ENCODE assay signal across 8 cellular contexts in the genomic region with DNA sequence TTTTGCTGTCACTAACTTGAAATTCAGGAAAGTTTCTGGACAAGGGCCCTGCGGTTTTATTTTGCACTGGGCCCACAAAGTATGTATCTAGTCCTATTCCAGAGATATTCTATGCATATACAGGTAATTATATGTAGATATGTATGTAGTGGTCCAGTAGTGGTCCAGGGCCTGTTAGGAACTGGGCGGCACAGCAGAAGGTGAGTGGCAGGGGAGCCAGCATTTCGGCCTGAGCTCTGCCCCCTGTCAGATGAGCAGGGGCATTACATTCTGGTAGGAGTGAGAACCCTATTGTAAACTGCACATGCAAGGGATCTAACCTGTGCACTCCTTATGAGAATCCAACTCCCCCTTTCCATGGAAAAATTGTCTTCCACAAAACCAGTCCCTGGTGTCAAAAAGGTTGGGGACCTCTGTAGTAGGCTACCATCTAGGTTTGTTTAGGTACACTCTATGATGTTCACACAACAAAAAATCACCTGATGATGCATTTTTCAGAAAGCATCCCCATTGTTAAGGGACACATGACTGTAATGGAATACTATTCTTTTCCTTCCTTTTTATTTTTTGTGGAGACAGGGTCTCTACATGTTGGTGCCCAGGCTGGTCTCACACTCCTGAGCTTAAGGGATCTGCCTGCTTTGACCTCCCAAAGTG. TPM values are rescaled to one million over a fixed set of nuclear protein-coding genes. Genes with fewer than 3 reads are reported as not detected.
DNase-seq lines count a peak whose midpoint lies in the region; ATAC-seq, FAIRE-seq and TF ChIP-seq lines count a peak whose summit lies in the region.

No MANE protein-coding gene starts in this region.

- H4K20me1 ChIP-seq in OCI-LY7 (ENCODE audit: insufficient read depth, low read length) (peaks cover 40% of the 10 kb centered on the region), H1 (replicated peaks in 1 of 2; ENCODE audit: control insufficient read depth in 1 of 2, insufficient read depth in 2 of 2, low read length in 2 of 2) (peaks cover 0 to 9% of the 10 kb centered on the region in 2 experiments)

- H3K4me1 Mint-ChIP-seq in stimulated activated naive B cell treated with anti-CD40 and anti-IgM and Interleukin-4, amounts not matched to agents 10 μg/mL and 1 μg/mL and 100 μg/mL, for 72 hours = peaks cover 24 to 28% of the 10 kb centered on the region in 2 donors

- no TSS peak for BruUV-seq in OCI-LY7 (replicated peaks; lab: Mats Ljungman, UMichigan)

- intact Hi-C loops in OCI-LY7 (cut with micrococcal nuclease; ENCODE audit: unreplicated experiment) = no loop called here

- peaks cover 59% of the 10 kb centered on the region for H3K79me2 ChIP-seq in OCI-LY7 (ENCODE audit: insufficient read depth, low read depth, low read length)
- peaks cover 11 to 61% of the 10 kb centered on the region in 2 experiments for H3K79me2 ChIP-seq in H1 (ENCODE audit: control insufficient read depth in 1 of 2, insufficient read depth in 2 of 2, low read length in 2 of 2)

- DNase-seq in GM06990 (ENCODE audit: extremely low read depth, insufficient read length) (no peak), OCI-LY7 (ENCODE audit: low spot score) (peak; percentile 56), H1 (ENCODE audit: low read depth in 1 of 2, low spot score in 2 of 2) (no peak), AG08395 (ENCODE audit: low spot score) (no peak), superior temporal gyrus (ENCODE audit: extremely low spot score) (no peak), hypothalamus (lab: John Stamatoyannopoulos, UW) (no peak)
- no peak for DNase-seq in stimulated activated naive B cell treated with anti-CD40 and anti-IgM and Interleukin-4, amounts not matched to agents 10 μg/mL and 1 μg/mL and 100 μg/mL, for 72 hours

- H2BK5ac ChIP-seq in H1 (ENCODE audit: low read depth, low read length) = no peak overlapping the region

- peak overlapping the region; percentile 47 to 65 for H3K4me3 Mint-ChIP-seq in stimulated activated naive B cell treated with anti-CD40 and anti-IgM and Interleukin-4, amounts not matched to agents 10 μg/mL and 1 μg/mL and 100 μg/mL, for 72 hours

- H3K27ac Mint-ChIP-seq in stimulated activated naive B cell treated with anti-CD40 and anti-IgM and Interleukin-4, amounts not matched to agents 10 μg/mL and 1 μg/mL and 100 μg/mL, for 72 hours = peak overlapping the region; percentile 25

- H2BK120ac ChIP-seq in H1 (replicated peaks; ENCODE audit: low read depth, low read length) = no peak overlapping the region

- no peak overlapping the region for H2BK12ac ChIP-seq in H1 (ENCODE audit: low read depth, low read length)

- no peak overlapping the region for H4K5ac ChIP-seq in H1 (ENCODE audit: insufficient read length, low read depth, low read length)

- H3K56ac ChIP-seq in H1 (replicated peaks; ENCODE audit: insufficient read length, low read depth, low read length) = no peak overlapping the region

- H3K27ac ChIP-seq in 22Rv1 = no peak overlapping the region
- H3K27ac ChIP-seq in OCI-LY7 (ENCODE audit: low read depth, low read length, poor library complexity, severe bottlenecking) = no peak overlapping the region
- no peak overlapping the region for H3K27ac ChIP-seq in H1 (ENCODE audit: low read depth, low read length)

- no peak overlapping the region for H3K23ac ChIP-seq in H1 (ENCODE audit: insufficient read length)

- H2AFZ ChIP-seq in OCI-LY7 (ENCODE audit: low read length) (no peak overlapping the region), H1 (ENCODE audit: low read length) (no peak overlapping the region)

- WGBS in H1 (ENCODE audit: extremely low coverage in 1 of 2, insufficient coverage in 1 of 2, insufficient read length in 1 of 2, insufficient replicate concordance in 2 of 2, low coverage in 1 of 2, low lambda C conversion rate in 2 of 2, missing lambda C conversion rate in 1 of 2), 2 experiments = 62% methylated on average over 3 of the region's 3 CpGs; no CpG with 5 or more reads in 1 of the 2 experiments

- TF ChIP-seq EP300 in H1 (IDR thresholded peaks at IDR 0.05; ENCODE audit: borderline replicate concordance in 1 of 2, low read depth in 2 of 2, low read length in 2 of 2) = no peak

- H4K8ac ChIP-seq in H1 (ENCODE audit: extremely low read depth, insufficient read depth, low read length) = no peak overlapping the region

- no peak overlapping the region for H2BK20ac ChIP-seq in H1 (ENCODE audit: low read length)

- no peak overlapping the region for H2AK5ac ChIP-seq in H1 (ENCODE audit: low read depth, low read length)

- H3K27me3 ChIP-seq in GM06990 (replicated peaks; ENCODE audit: control insufficient read depth, insufficient read depth, low read length) = no peaks in the 10 kb centered on the region
- no peaks in the 10 kb centered on the region for H3K27me3 ChIP-seq in H1 (replicated peaks in 1 of 4; ENCODE audit: control insufficient read depth in 3 of 4, extremely low read depth in 1 of 4, insufficient read depth in 3 of 4, low read length in 3 of 4)

- peaks cover 16 to 22% of the 10 kb centered on the region in 2 donors for H3K36me3 Mint-ChIP-seq in stimulated activated naive B cell treated with anti-CD40 and anti-IgM and Interleukin-4, amounts not matched to agents 10 μg/mL and 1 μg/mL and 100 μg/mL, for 72 hours

- 0 out of 2 replicates have a peak, but pooled peaks cover 5% of the 10 kb centered on the region for H3K23me2 ChIP-seq in H1 (ENCODE audit: low read depth, low read length)

- no peak for TF ChIP-seq POLR2A in H1 (IDR thresholded peaks at IDR 0.05; ENCODE audit: control extremely low read depth in 1 of 2, low read depth in 2 of 2, low read length in 2 of 2)

- H3K9me3 Mint-ChIP-seq in stimulated activated naive B cell treated with anti-CD40 and anti-IgM and Interleukin-4, amounts not matched to agents 10 μg/mL and 1 μg/mL and 100 μg/mL, for 72 hours = no peaks in the 10 kb centered on the region

- no peak overlapping the region for H2BK15ac ChIP-seq in H1 (ENCODE audit: low read length)

- H3K4me1 ChIP-seq in OCI-LY7 (ENCODE audit: insufficient read depth, low read length, poor library complexity, severe bottlenecking) (peaks cover 22% of the 10 kb centered on the region), H1 (replicated peaks in 1 of 4; ENCODE audit: control insufficient read depth in 3 of 4, insufficient read depth in 4 of 4, low read length in 3 of 4) (peaks cover 0 to 3% (median 0%) of the 10 kb centered on the region in 4 experiments; a peak in 1 of 7 replicates)

- H3K4ac ChIP-seq in H1 (replicated peaks; ENCODE audit: insufficient read length, low read depth, low read length) = no peak overlapping the region

- TF ChIP-seq CTCF in 22Rv1 (IDR thresholded peaks at IDR 0.05) (peak; percentile 47), GM06990 (IDR thresholded peaks at IDR 0.05; ENCODE audit: insufficient read depth, low read length, poor library complexity, severe bottlenecking) (peak; percentile 61), OCI-LY7 (conservative IDR thresholded peaks at IDR 0.05; ENCODE audit: low read length) (peak; percentile 82), H1 (IDR thresholded peaks at IDR 0.05; ENCODE audit: control extremely low read depth in 1 of 3, insufficient read depth in 1 of 3, low read depth in 1 of 3, low read length in 3 of 3) (peak; percentile 40 to 72 (median 70))

- no peaks in the 10 kb centered on the region for H3K27me3 Mint-ChIP-seq in stimulated activated naive B cell treated with anti-CD40 and anti-IgM and Interleukin-4, amounts not matched to agents 10 μg/mL and 1 μg/mL and 100 μg/mL, for 72 hours

- CTCF ChIA-PET in OCI-LY7 (lab: Charles Lee; ENCODE audit: unreplicated experiment) = no interaction called here
- CTCF ChIA-PET in H1 (lab: Charles Lee; ENCODE audit: partially characterized antibody) = interaction anchor here (0.6 to 3.2 kb wide), 10 partner anchors 12 to 1063 kb away, joined by 3 to 8 read pairs (median 4); no protein-coding TSS in a partner anchor

- TF ChIP-seq RAD21 in H1 (IDR thresholded peaks at IDR 0.05 in 1 of 2, conservative IDR thresholded peaks at IDR 0.05 in 1 of 2; ENCODE audit: low read depth in 2 of 2, low read length in 2 of 2) = peak in 1 of 2 experiments; percentile 31; a peak in 2 of 4 replicates

- no peak for FAIRE-seq in H1 (lab: Jason Lieb, UNC)

- H3K18ac ChIP-seq in H1 (ENCODE audit: extremely low read depth, low read length) = no peak overlapping the region

- H3K9me2 ChIP-seq in OCI-LY7 (ENCODE audit: insufficient read depth, low read length) = no peaks in the 10 kb centered on the region

- H3K14ac ChIP-seq in H1 (ENCODE audit: insufficient read length) = no peak overlapping the region

- POLR2A ChIA-PET in OCI-LY7 (lab: Charles Lee) (interaction anchor here (1.0 kb wide), 1 partner anchor 10 kb away, joined by 3 read pairs; no protein-coding TSS in a partner anchor), H1 (lab: Charles Lee; ENCODE audit: partially characterized antibody) (no interaction called here)

- H3K36me3 ChIP-seq in GM06990 (ENCODE audit: control insufficient read depth, insufficient read depth, low read length) (no peaks in the 10 kb centered on the region), OCI-LY7 (ENCODE audit: insufficient read depth, low read length) (peaks cover 34% of the 10 kb centered on the region; the same call in 1 of the 2 replicates), H1 (ENCODE audit: control insufficient read depth in 2 of 4, insufficient read depth in 4 of 4, low read length in 3 of 4) (peaks cover 0 to 2% (median 0%) of the 10 kb centered on the region in 4 experiments; a peak in 1 of 8 replicates)

- H3K79me1 ChIP-seq in H1 (ENCODE audit: low read depth, low read length) = peaks cover 8% of the 10 kb centered on the region; the same call in 1 of the 2 replicates

- no peak overlapping the region for H4K91ac ChIP-seq in H1 (replicated peaks; ENCODE audit: insufficient read length, low read length)

- no peak overlapping the region for H3K9ac ChIP-seq in H1 (replicated peaks in 1 of 4; ENCODE audit: extremely low read depth in 1 of 4, low read depth in 3 of 4, low read length in 3 of 4)

- peak overlapping the region; percentile 96 for H3K4me2 ChIP-seq in OCI-LY7 (ENCODE audit: low read length)
- 0 out of 4 replicates have a peak overlapping the region, but pooled peaks of 1 of the 2 experiments have one; percentile 26 for H3K4me2 ChIP-seq in H1 (ENCODE audit: insufficient read depth in 1 of 2, low read depth in 2 of 2, low read length in 2 of 2)

- H3K9me3 ChIP-seq in OCI-LY7 (ENCODE audit: low read length) = no peaks in the 10 kb centered on the region
- no peaks in the 10 kb centered on the region for H3K9me3 ChIP-seq in H1 (ENCODE audit: insufficient read depth in 2 of 2, low read depth in 1 of 2, low read length in 1 of 2)

- no peak for ATAC-seq in stimulated activated naive B cell treated with anti-CD40 and anti-IgM and Interleukin-4, amounts not matched to agents 10 μg/mL and 1 μg/mL and 100 μg/mL, for 72 hours (replicated peaks)

- H3K4me3 ChIP-seq in GM06990 (replicated peaks; ENCODE audit: low read depth, low read length) = peak overlapping the region; percentile 25; the same call in 1 of the 2 replicates
- peak overlapping the region; percentile 96 for H3K4me3 ChIP-seq in OCI-LY7 (ENCODE audit: low read depth, low read length, poor library complexity, severe bottlenecking)
- H3K4me3 ChIP-seq in H1 (ENCODE audit: extremely low read depth in 1 of 4, insufficient read depth in 2 of 4, low read depth in 3 of 4, low read length in 4 of 4) = no peak overlapping the region

RNA-seq across cellular contexts. Expression of a gene that starts 2.8 kb away (rescaled TPM):
- total RNA-seq in OCI-LY7 (2014; rRNA removed; shearing (Covaris generic)) = 42.3 and 44.9 TPM in 2 replicates
- 68.4 and 70.2 TPM in 2 replicates for total RNA-seq in OCI-LY7 (2022)
- 38.8 and 39.1 TPM in 2 replicates for total RNA-seq in H1 (2021; fragmentation: NEBNext Ultra II Directional; extraction: Animal tissue kit (Norgen Biotek cat#: 25700))
- polyA plus RNA-seq in H1 (2011; rRNA removed) = 7.0 and 8.5 TPM in 2 replicates
- 12.7 TPM for polyA plus RNA-seq in H1 (2011; cell fraction: cytosol; rRNA removed)
- polyA plus RNA-seq in H1 (2011; cell fraction: nucleus; rRNA removed) = 7.0 TPM
- polyA plus RNA-seq in H1 (2012, experiment 1 of 2) = 12.3 to 23.7 TPM (median 14.6 TPM) in 4 replicates
- 2.7 TPM for polyA plus RNA-seq in H1 (2012, experiment 2 of 2)
- polyA plus RNA-seq in H1 (2013, experiment 1 of 2) = 20.4 TPM
- 19.1 TPM for polyA plus RNA-seq in H1 (2013, experiment 2 of 2)
- polyA minus RNA-seq in H1 (2011; rRNA and poly(A)+ RNA removed) = 11.1 and 15.3 TPM in 2 replicates
- 14.8 TPM for polyA minus RNA-seq in H1 (2011; cell fraction: cytosol; rRNA and poly(A)+ RNA removed)
- polyA minus RNA-seq in H1 (2011; cell fraction: nucleus; rRNA and poly(A)+ RNA removed) = 41.6 TPM

Comparison
In these comparisons a context has a peak if more than half of its experiments do, and no peak if none do; other contexts are left out.
1. H3K4me3 ChIP-seq: peak in GM06990 (single experiment) and OCI-LY7 (single experiment); none in H1 (0 of 4).
2. Peak in every context shown above with its lines, with median percentiles within 50 percentile points of each other: CTCF ChIP-seq.